In the genomic region with DNA sequence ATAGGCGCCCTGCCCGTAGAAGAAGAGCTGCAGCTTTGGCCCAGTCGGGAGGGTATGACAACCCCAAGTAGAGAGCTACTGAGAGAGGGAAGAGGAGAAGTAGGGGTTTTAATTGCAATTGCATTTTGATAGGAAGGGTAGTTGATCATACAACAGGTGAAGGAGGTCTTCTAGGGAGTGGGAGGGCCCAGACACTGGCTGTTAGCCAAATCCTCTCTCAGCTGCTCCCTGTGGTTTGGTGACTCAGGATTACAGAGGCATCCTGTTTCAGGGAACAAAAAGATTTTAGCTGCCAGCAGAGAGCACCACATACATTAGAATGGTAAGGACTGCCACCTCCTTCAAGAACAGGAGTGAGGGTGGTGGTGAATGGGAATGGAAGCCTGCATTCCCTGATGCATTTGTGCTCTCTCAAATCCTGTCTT, we compare ENCODE assay signal across 1 cellular context.
TF ChIP-seq lines count a peak whose summit lies in the region.

No MANE protein-coding gene starts in this region.

TF ChIP-seq in K562, 482 proteins besides CTCF, POLR2A, EP300 and RAD21 (continued from another document):
- TF ChIP-seq, protein P1, sequence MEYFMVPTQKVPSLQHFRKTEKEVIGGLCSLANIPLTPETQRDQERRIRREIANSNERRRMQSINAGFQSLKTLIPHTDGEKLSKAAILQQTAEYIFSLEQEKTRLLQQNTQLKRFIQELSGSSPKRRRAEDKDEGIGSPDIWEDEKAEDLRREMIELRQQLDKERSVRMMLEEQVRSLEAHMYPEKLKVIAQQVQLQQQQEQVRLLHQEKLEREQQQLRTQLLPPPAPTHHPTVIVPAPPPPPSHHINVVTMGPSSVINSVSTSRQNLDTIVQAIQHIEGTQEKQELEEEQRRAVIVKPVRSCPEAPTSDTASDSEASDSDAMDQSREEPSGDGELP (CRISPR knock-in tag; IDR thresholded peaks at IDR 0.05; ENCODE audit: borderline replicate concordance) = peak; percentile 75
- no peak for TF ChIP-seq POLR3G (IDR thresholded peaks at IDR 0.05; ENCODE audit: extremely low read depth, insufficient read length, insufficient replicate concordance)
- peak in 1 of 2 experiments; percentile 27; a peak in 1 of 4 replicates for TF ChIP-seq RCOR1 (IDR thresholded peaks at IDR 0.05; ENCODE audit: borderline replicate concordance in 1 of 2, low read depth in 2 of 2, low read length in 2 of 2)
- TF ChIP-seq BCL6 (CRISPR knock-in tag; IDR thresholded peaks at IDR 0.05) = no peak
- no peak for TF ChIP-seq CTBP1 (IDR thresholded peaks at IDR 0.05; ENCODE audit: borderline replicate concordance)
